Comparison of ENCODE assay signal across 8 cellular contexts in genomic region chr16:30053376-30054015, GRCh38. TPM values are rescaled to one million over a fixed set of nuclear protein-coding genes. Genes with fewer than 3 reads are reported as not detected.
DNase-seq lines count a peak whose midpoint lies in the region.

No MANE protein-coding gene starts in this region.

- peak overlapping the region; percentile 77 for H3K4me3 ChIP-seq in mucosa of stomach (ENCODE audit: low read length)

- H3K9ac ChIP-seq in mucosa of stomach (ENCODE audit: low read length), result peak overlapping the region; percentile 65

- no peaks in the 10 kb centered on the region for H3K27me3 ChIP-seq in mucosa of stomach (ENCODE audit: control insufficient read depth, insufficient read depth, low read length)

- H3K4me1 Mint-ChIP-seq in activated CD4-positive, alpha-beta T cell treated with anti-CD3 and anti-CD28 coated beads, Interleukin-2, amount 10 ng/mL, durations not matched to agents 24 days and 14 days, result peaks cover 31% of the 10 kb centered on the region

- peak overlapping the region; percentile 29 for H3K27ac Mint-ChIP-seq in activated CD4-positive, alpha-beta T cell treated with anti-CD3 and anti-CD28 coated beads, Interleukin-2, amount 10 ng/mL, durations not matched to agents 24 days and 14 days

- no peaks in the 10 kb centered on the region for H3K9me3 ChIP-seq in mucosa of stomach (ENCODE audit: control insufficient read depth, low read length)

- H3K36me3 Mint-ChIP-seq in activated CD4-positive, alpha-beta T cell treated with anti-CD3 and anti-CD28 coated beads, Interleukin-2, amount 10 ng/mL, durations not matched to agents 24 days and 14 days (ENCODE audit: low read depth), result no peaks in the 10 kb centered on the region

- H3K4me1 ChIP-seq in mucosa of stomach (ENCODE audit: control insufficient read depth, insufficient read depth, low read length), result peaks cover 20% of the 10 kb centered on the region

- DNase-seq in activated CD4-positive, alpha-beta T cell treated with anti-CD3 and anti-CD28 coated beads, Interleukin-2, amount 10 ng/mL, durations not matched to agents 24 days and 14 days, result no peak
- no peak for DNase-seq in activated CD4-positive, alpha-beta T cell treated with anti-CD3 and anti-CD28 coated beads, Interleukin-2, amount 50 U/mL, for 48 hours
- DNase-seq in NCI-H69 (lab: John Stamatoyannopoulos, UW) (peak; percentile 62), dermis blood vessel endothelial cell (peak; percentile 71), NCI-H774 (lab: John Stamatoyannopoulos, UW) (no peak), kidney glomerular epithelial cell (lab: John Stamatoyannopoulos, UW) (no peak), glomerular visceral epithelial cell (ENCODE audit: extremely low spot score) (no peak)

- H3K4me3 Mint-ChIP-seq in activated CD4-positive, alpha-beta T cell treated with anti-CD3 and anti-CD28 coated beads, Interleukin-2, amount 10 ng/mL, durations not matched to agents 24 days and 14 days, result peak overlapping the region; percentile 87

- intact Hi-C loops in activated CD4-positive, alpha-beta T cell treated with anti-CD3 and anti-CD28 coated beads, Interleukin-2, amount 10 ng/mL, durations not matched to agents 24 days and 14 days (cut with micrococcal nuclease), result loop anchor here (1.0 to 10.0 kb wide), 3 partner anchors 11 to 239 kb away; partner anchors contain the start of genes INO80E, PAGR1 and PRRT2

- no peaks in the 10 kb centered on the region for H3K9me3 Mint-ChIP-seq in activated CD4-positive, alpha-beta T cell treated with anti-CD3 and anti-CD28 coated beads, Interleukin-2, amount 10 ng/mL, durations not matched to agents 24 days and 14 days

- no peaks in the 10 kb centered on the region for H3K27me3 Mint-ChIP-seq in activated CD4-positive, alpha-beta T cell treated with anti-CD3 and anti-CD28 coated beads, Interleukin-2, amount 10 ng/mL, durations not matched to agents 24 days and 14 days

- H3K36me3 ChIP-seq in mucosa of stomach (ENCODE audit: control insufficient read depth, insufficient read depth, low read length), result no peaks in the 10 kb centered on the region

RNA-seq across cellular contexts. Expression of gene ALDOA, which starts 12.1 kb away (rescaled TPM):
- total RNA-seq in activated CD4-positive, alpha-beta T cell treated with anti-CD3 and anti-CD28 coated beads, Interleukin-2, amount 10 ng/mL, durations not matched to agents 24 days and 14 days, result 2,074 and 2,109 TPM in 2 replicates
- 286 and 586 TPM in 2 replicates for total RNA-seq in dermis blood vessel endothelial cell

RNA-seq across cellular contexts. Expression of gene PPP4C, which starts 22.3 kb away (rescaled TPM):
- 144 and 145 TPM in 2 replicates for total RNA-seq in activated CD4-positive, alpha-beta T cell treated with anti-CD3 and anti-CD28 coated beads, Interleukin-2, amount 10 ng/mL, durations not matched to agents 24 days and 14 days
- 220 and 256 TPM in 2 replicates for total RNA-seq in dermis blood vessel endothelial cell

RNA-seq across cellular contexts. Expression of gene TLCD3B, which starts 22.4 kb away (rescaled TPM):
- 1.5 and 1.8 TPM in 2 replicates for total RNA-seq in activated CD4-positive, alpha-beta T cell treated with anti-CD3 and anti-CD28 coated beads, Interleukin-2, amount 10 ng/mL, durations not matched to agents 24 days and 14 days
- 0.47 TPM in 1 of 2 replicates, not detected in the other for total RNA-seq in dermis blood vessel endothelial cell

RNA-seq across cellular contexts. Expression of gene C16orf92, which starts 30.5 kb away (rescaled TPM):
- total RNA-seq in activated CD4-positive, alpha-beta T cell treated with anti-CD3 and anti-CD28 coated beads, Interleukin-2, amount 10 ng/mL, durations not matched to agents 24 days and 14 days, result not detected in 2 replicates
- total RNA-seq in dermis blood vessel endothelial cell, result not detected in 2 replicates

RNA-seq across cellular contexts. Expression of gene TBX6, which starts 38.2 kb away (rescaled TPM):
- total RNA-seq in activated CD4-positive, alpha-beta T cell treated with anti-CD3 and anti-CD28 coated beads, Interleukin-2, amount 10 ng/mL, durations not matched to agents 24 days and 14 days, result 2.1 TPM in 2 replicates
- total RNA-seq in dermis blood vessel endothelial cell, result 0.17 and 0.23 TPM in 2 replicates

Comparison
In these comparisons a context has a peak if more than half of its experiments do, and no peak if none do; other contexts are left out.
1. DNase-seq: peak in NCI-H69 (single experiment) and dermis blood vessel endothelial cell (single experiment); none in activated CD4-positive, alpha-beta T cell treated with anti-CD3 and anti-CD28 coated beads, Interleukin-2, amount 10 ng/mL, durations not matched to agents 24 days and 14 days (single experiment), activated CD4-positive, alpha-beta T cell treated with anti-CD3 and anti-CD28 coated beads, Interleukin-2, amount 50 U/mL, for 48 hours (0 of 2), NCI-H774 (single experiment), kidney glomerular epithelial cell (single experiment) and glomerular visceral epithelial cell (single experiment).